Comparison of ENCODE assay signal across 26 cellular contexts in genomic region chr20:37066168-37066567, GRCh38.
"Had no signal": no experiment of that assay in that cellular context is flagged by ENCODE, and none has a peak within 500 bp of the region (broad histone marks: within the 10 kb centered on the region; RNA-seq: fewer than 3 reads in every experiment).

No MANE protein-coding gene starts in this region.

- H3K4me3 Mint-ChIP-seq: activated CD4-positive, alpha-beta T cell treated with anti-CD3 and anti-CD28 coated beads, Interleukin-2, amount 10 ng/mL, durations not matched to agents 7 days and 5 days; activated naive CD4-positive, alpha-beta T cell treated with anti-CD3 and anti-CD28 coated beads, Interleukin-2, amount 50 U/mL, for 24 hours; activated naive CD8-positive, alpha-beta T cell treated with anti-CD3 and anti-CD28 coated beads, Interleukin-2, amount 50 U/mL, for 24 hours; immature natural killer cell; mesothelial cell of epicardium; naive B cell; stimulated activated effector memory CD8-positive, alpha-beta T cell treated with anti-CD3 and anti-CD28 coated beads, Interleukin-12 subunit alpha, Interleukin-12 subunit beta, amount 100 ng/mL, for 72 hours; stimulated activated naive CD8-positive, alpha-beta T cell treated with anti-CD3 and anti-CD28 coated beads, Interleukin-15, amount 100 ng/mL, for 72 hours; type B pancreatic cell had no signal

- H3K27ac Mint-ChIP-seq: activated CD4-positive, alpha-beta T cell treated with anti-CD3 and anti-CD28 coated beads, Interleukin-2, amount 10 ng/mL, durations not matched to agents 7 days and 5 days; activated naive CD4-positive, alpha-beta T cell treated with anti-CD3 and anti-CD28 coated beads, Interleukin-2, amount 50 U/mL, for 24 hours; activated naive CD8-positive, alpha-beta T cell treated with anti-CD3 and anti-CD28 coated beads, Interleukin-2, amount 50 U/mL, for 24 hours; immature natural killer cell; mesothelial cell of epicardium; naive B cell; stimulated activated effector memory CD8-positive, alpha-beta T cell treated with anti-CD3 and anti-CD28 coated beads, Interleukin-12 subunit alpha, Interleukin-12 subunit beta, amount 100 ng/mL, for 72 hours; stimulated activated naive CD8-positive, alpha-beta T cell treated with anti-CD3 and anti-CD28 coated beads, Interleukin-15, amount 100 ng/mL, for 72 hours; type B pancreatic cell had no signal

- DNase-seq: activated CD4-positive, alpha-beta T cell treated with anti-CD3 and anti-CD28 coated beads, Interleukin-2, amount 10 ng/mL, durations not matched to agents 7 days and 5 days; activated naive CD8-positive, alpha-beta T cell treated with anti-CD3 and anti-CD28 coated beads, Interleukin-2, amount 50 U/mL, for 24 hours; activated T-cell treated with anti-CD3 and anti-CD28 coated beads for 4 hours; amygdala; caudate nucleus; foreskin fibroblast; heart left ventricle; hypothalamus; immature natural killer cell; kidney; left colon; naive B cell; ovary; sigmoid colon; small intestine; stimulated activated CD4-positive, alpha-beta T cell treated with anti-CD3 and anti-CD28 coated beads, Interleukin-4, amount 100 ng/mL, for 24 hours; stimulated activated naive CD8-positive, alpha-beta T cell treated with anti-CD3 and anti-CD28 coated beads, Interleukin-15, amount 100 ng/mL, for 72 hours; substantia nigra; uterus had no signal

- H3K27me3 ChIP-seq: heart left ventricle, ovary, sigmoid colon, uterus had no signal

- H3K9me3 Mint-ChIP-seq: activated CD4-positive, alpha-beta T cell treated with anti-CD3 and anti-CD28 coated beads, Interleukin-2, amount 10 ng/mL, durations not matched to agents 7 days and 5 days; activated naive CD4-positive, alpha-beta T cell treated with anti-CD3 and anti-CD28 coated beads, Interleukin-2, amount 50 U/mL, for 24 hours; activated naive CD8-positive, alpha-beta T cell treated with anti-CD3 and anti-CD28 coated beads, Interleukin-2, amount 50 U/mL, for 24 hours; immature natural killer cell; mesothelial cell of epicardium; naive B cell; stimulated activated effector memory CD8-positive, alpha-beta T cell treated with anti-CD3 and anti-CD28 coated beads, Interleukin-12 subunit alpha, Interleukin-12 subunit beta, amount 100 ng/mL, for 72 hours; stimulated activated naive CD8-positive, alpha-beta T cell treated with anti-CD3 and anti-CD28 coated beads, Interleukin-15, amount 100 ng/mL, for 72 hours; type B pancreatic cell had no signal

- H3K4me1 Mint-ChIP-seq: mesothelial cell of epicardium had no signal

- H3K27me3 Mint-ChIP-seq: activated CD4-positive, alpha-beta T cell treated with anti-CD3 and anti-CD28 coated beads, Interleukin-2, amount 10 ng/mL, durations not matched to agents 7 days and 5 days; activated naive CD4-positive, alpha-beta T cell treated with anti-CD3 and anti-CD28 coated beads, Interleukin-2, amount 50 U/mL, for 24 hours; activated naive CD8-positive, alpha-beta T cell treated with anti-CD3 and anti-CD28 coated beads, Interleukin-2, amount 50 U/mL, for 24 hours; naive B cell; progenitor cell of endocrine pancreas; stimulated activated naive CD8-positive, alpha-beta T cell treated with anti-CD3 and anti-CD28 coated beads, Interleukin-15, amount 100 ng/mL, for 72 hours; type B pancreatic cell had no signal

- ATAC-seq: activated naive CD8-positive, alpha-beta T cell treated with anti-CD3 and anti-CD28 coated beads, Interleukin-2, amount 50 U/mL, for 24 hours; esophagus mucosa; heart left ventricle; left colon; stimulated activated effector memory CD8-positive, alpha-beta T cell treated with anti-CD3 and anti-CD28 coated beads, Interleukin-12 subunit alpha, Interleukin-12 subunit beta, amount 100 ng/mL, for 72 hours; stimulated activated naive CD8-positive, alpha-beta T cell treated with anti-CD3 and anti-CD28 coated beads, Interleukin-15, amount 100 ng/mL, for 72 hours had no signal

- FAIRE-seq: kidney, small intestine had no signal

- H3K27ac ChIP-seq: heart left ventricle, ovary, sigmoid colon, uterus, VCaP had no signal

- H3K4me3 ChIP-seq: heart left ventricle, ovary, sigmoid colon, uterus had no signal

- H3K4me1 ChIP-seq: heart left ventricle, sigmoid colon, uterus had no signal

- H3K36me3 ChIP-seq: ovary, uterus had no signal

- H3K9me3 ChIP-seq: heart left ventricle, ovary, sigmoid colon, uterus had no signal
